In the genomic region with DNA sequence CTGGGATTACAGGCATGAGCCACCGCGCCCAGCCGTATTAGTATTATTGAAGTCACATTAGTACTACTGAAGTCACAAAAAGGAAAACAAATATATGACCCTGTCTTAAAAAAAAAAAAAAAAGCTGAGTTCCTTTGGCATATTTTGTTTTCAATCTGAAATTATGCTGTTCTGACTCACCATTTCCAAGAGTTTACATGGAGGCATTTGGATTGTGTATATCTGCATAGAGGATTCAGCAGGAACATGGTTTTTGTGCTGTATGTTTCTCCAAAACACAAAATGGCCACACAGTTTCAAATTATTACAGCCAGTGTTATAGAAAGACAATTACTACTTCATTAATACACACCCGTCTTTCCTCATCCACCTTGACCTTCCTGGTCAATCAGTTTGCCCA, we compare ENCODE assay signal across 24 cellular contexts.
"Had no signal": no experiment of that assay in that cellular context is flagged by ENCODE, and none has a peak within 500 bp of the region (broad histone marks: within the 10 kb centered on the region; RNA-seq: fewer than 3 reads in every experiment).

No MANE protein-coding gene starts in this region.

- H3K9me3 ChIP-seq: Peyer's patch, SJCRH30, SK-N-SH had no signal

- H3K36me3 ChIP-seq: Peyer's patch, SJCRH30 had no signal

- H3K4me2 ChIP-seq: SK-N-SH had no signal

- H3K9me3 Mint-ChIP-seq: activated T-cell treated with anti-CD3 and anti-CD28 coated beads, Interleukin-2, amount 50 U/mL, for 24 hours had no signal

- DNase-seq: activated CD4-positive, alpha-beta T cell treated with anti-CD3 and anti-CD28 coated beads for 48 hours; activated CD4-positive, alpha-beta T cell treated with anti-CD3 and anti-CD28 coated beads, Interleukin-2, amount 50 U/mL, for 4 hours; activated CD8-positive, alpha-beta memory T cell treated with anti-CD3 and anti-CD28 coated beads, Interleukin-2, amount 10 ng/mL, durations not matched to agents 7 days and 5 days; activated effector memory CD4-positive, alpha-beta T cell treated with anti-CD3 and anti-CD28 coated beads, Interleukin-2, amount 50 U/mL, for 16 hours; activated naive CD4-positive, alpha-beta T cell treated with Interleukin-2 at 50 U/mL for 16 hours; activated naive CD8-positive, alpha-beta T cell treated with anti-CD3 and anti-CD28 coated beads, Interleukin-2, amount 50 U/mL, for 24 hours; activated T-cell treated with anti-CD3 and anti-CD28 coated beads, Interleukin-2, amount 50 U/mL, for 24 hours; Karpas-422; NCI-H1105 treated with DMSO at 0.1 percent for 48 hours; NCI-H1436 treated with DMSO at 0.1 percent for 48 hours; NCI-H187; NCI-H2081; NCI-H446; NCI-H524; Peyer's patch; Right ventricle myocardium superior; SJCRH30; SK-N-SH; T-helper 1 cell had no signal

- H3K4me3 ChIP-seq: K562, Peyer's patch, SJCRH30 had no signal

- H3K27me3 Mint-ChIP-seq: activated CD8-positive, alpha-beta memory T cell treated with anti-CD3 and anti-CD28 coated beads, Interleukin-2, amount 10 ng/mL, durations not matched to agents 7 days and 5 days had no signal

- H3K4me1 Mint-ChIP-seq: activated CD8-positive, alpha-beta memory T cell treated with anti-CD3 and anti-CD28 coated beads, Interleukin-2, amount 10 ng/mL, durations not matched to agents 7 days and 5 days had no signal

- H3K4me3 Mint-ChIP-seq: activated CD8-positive, alpha-beta memory T cell treated with anti-CD3 and anti-CD28 coated beads, Interleukin-2, amount 10 ng/mL, durations not matched to agents 7 days and 5 days; activated naive CD8-positive, alpha-beta T cell treated with anti-CD3 and anti-CD28 coated beads, Interleukin-2, amount 50 U/mL, for 24 hours; activated T-cell treated with anti-CD3 and anti-CD28 coated beads, Interleukin-2, amount 50 U/mL, for 24 hours had no signal

- H3K4me1 ChIP-seq: Peyer's patch, SJCRH30 had no signal

- H3K27me3 ChIP-seq: Peyer's patch, SJCRH30 had no signal

- H3K36me3 Mint-ChIP-seq: activated CD8-positive, alpha-beta memory T cell treated with anti-CD3 and anti-CD28 coated beads, Interleukin-2, amount 10 ng/mL, durations not matched to agents 7 days and 5 days had no signal

- H3K9ac ChIP-seq: SK-N-SH had no signal

- H3K27ac Mint-ChIP-seq: activated CD8-positive, alpha-beta memory T cell treated with anti-CD3 and anti-CD28 coated beads, Interleukin-2, amount 10 ng/mL, durations not matched to agents 7 days and 5 days; activated naive CD8-positive, alpha-beta T cell treated with anti-CD3 and anti-CD28 coated beads, Interleukin-2, amount 50 U/mL, for 24 hours; activated T-cell treated with anti-CD3 and anti-CD28 coated beads, Interleukin-2, amount 50 U/mL, for 24 hours had no signal

- H3K27ac ChIP-seq: Peyer's patch, RWPE1, SJCRH30, VCaP had no signal

- ATAC-seq: activated CD4-positive, CD25-positive, alpha-beta regulatory T cell treated with anti-CD3 and anti-CD28 coated beads, Interleukin-2, amount 50 U/mL, for 24 hours; activated CD8-positive, alpha-beta memory T cell treated with anti-CD3 and anti-CD28 coated beads, Interleukin-2, amount 10 ng/mL, durations not matched to agents 7 days and 5 days; activated naive CD4-positive, alpha-beta T cell treated with anti-CD3 and anti-CD28 coated beads, Interleukin-2, amount 50 U/mL, for 72 hours; activated naive CD8-positive, alpha-beta T cell treated with anti-CD3 and anti-CD28 coated beads, Interleukin-2, amount 50 U/mL, for 24 hours; K562 had no signal
